16 cellular contexts compared by ENCODE assay signal in the genomic region with DNA sequence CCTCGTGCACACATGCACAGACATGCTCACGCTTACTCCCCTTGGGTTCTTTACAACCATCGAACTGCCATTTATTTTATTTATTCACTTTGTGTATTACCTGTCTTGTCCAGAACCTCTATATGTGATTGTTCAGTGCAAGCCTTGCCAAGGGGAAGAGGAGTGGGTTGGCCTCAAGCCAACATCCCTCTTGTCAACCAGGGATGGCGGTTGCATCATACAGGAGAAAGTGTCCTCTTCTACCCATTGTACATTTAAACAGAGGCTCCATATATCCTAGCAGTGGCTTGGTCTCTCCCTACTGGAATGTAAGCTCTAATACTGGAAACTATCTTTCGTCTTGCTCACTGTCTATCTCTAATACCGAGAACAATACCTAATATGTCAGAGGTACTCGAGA.
A peak's percentile ranks its signal among the peaks of the same experiment; 100 is the strongest.
DNase-seq lines count a peak whose midpoint lies in the region; ATAC-seq and TF ChIP-seq lines count a peak whose summit lies in the region.
"Had no signal": no experiment of that assay in that cellular context is flagged by ENCODE, and none has a peak within 500 bp of the region (broad histone marks: within the 10 kb centered on the region; RNA-seq: fewer than 3 reads in every experiment).

No MANE protein-coding gene starts in this region.

- H3K4me3 Mint-ChIP-seq in glutamatergic neuron (ENCODE audit: unreplicated experiment): no peak overlapping the region
- H3K4me3 Mint-ChIP-seq in activated naive CD8-positive, alpha-beta T cell treated with anti-CD3 and anti-CD28 coated beads for 36 hours: no peak overlapping the region

- H3K36me3 Mint-ChIP-seq in glutamatergic neuron (ENCODE audit: unreplicated experiment): no peaks in the 10 kb centered on the region
- no peaks in the 10 kb centered on the region for H3K36me3 Mint-ChIP-seq in activated naive CD8-positive, alpha-beta T cell treated with anti-CD3 and anti-CD28 coated beads for 36 hours

- DNase-seq in COLO668 (lab: John Stamatoyannopoulos, UW; ENCODE audit: unreplicated experiment) (peak; percentile 87), DMS79 (lab: John Stamatoyannopoulos, UW) (peak; percentile 32), NCI-H2029 (lab: John Stamatoyannopoulos, UW) (peak; percentile 96), NCI-H774 (lab: John Stamatoyannopoulos, UW) (peak; percentile 75), glutamatergic neuron (no peak)
- no peak for DNase-seq in activated naive CD8-positive, alpha-beta T cell treated with anti-CD3 and anti-CD28 coated beads for 36 hours
- DNase-seq: activated CD4-positive, alpha-beta T cell treated with anti-CD3 and anti-CD28 coated beads, Interleukin-2, amount 50 U/mL, for 1 hour; CD4-positive, CD25-positive, alpha-beta regulatory T cell; cerebellar nuclear complex; heart left ventricle; psoas muscle; substantia nigra; uterus; WERI-Rb-1 had no signal

- TF ChIP-seq CTCF in glutamatergic neuron (IDR thresholded peaks at IDR 0.05; ENCODE audit: partially characterized antibody, unreplicated experiment): no peak

- ATAC-seq in HG03354 (IDR thresholded peaks at IDR 0.05; ENCODE audit: poor library complexity, severe bottlenecking, unreplicated experiment): no peak
- ATAC-seq: heart left ventricle, psoas muscle had no signal

- no peaks in the 10 kb centered on the region for H3K27me3 Mint-ChIP-seq in glutamatergic neuron (ENCODE audit: unreplicated experiment)
- no peaks in the 10 kb centered on the region for H3K27me3 Mint-ChIP-seq in activated naive CD8-positive, alpha-beta T cell treated with anti-CD3 and anti-CD28 coated beads for 36 hours
- H3K27me3 Mint-ChIP-seq: CD4-positive, CD25-positive, alpha-beta regulatory T cell had no signal

- no peak overlapping the region for H3K27ac Mint-ChIP-seq in glutamatergic neuron (ENCODE audit: unreplicated experiment)
- H3K27ac Mint-ChIP-seq in activated naive CD8-positive, alpha-beta T cell treated with anti-CD3 and anti-CD28 coated beads for 36 hours: no peak overlapping the region
- H3K27ac Mint-ChIP-seq: activated T-helper 2 cell treated with anti-CD3 and anti-CD28 coated beads, Interferon-gamma antibody, Interleukin-2, Interleukin-4, amounts not matched to agents 10 μg/mL and 5 μg/mL and 100 μg/mL, durations not matched to agents 14 hours and 24 hours and 36 hours; CD4-positive, CD25-positive, alpha-beta regulatory T cell had no signal

- H3K9me3 Mint-ChIP-seq in glutamatergic neuron (ENCODE audit: unreplicated experiment): no peaks in the 10 kb centered on the region
- no peaks in the 10 kb centered on the region for H3K9me3 Mint-ChIP-seq in activated naive CD8-positive, alpha-beta T cell treated with anti-CD3 and anti-CD28 coated beads for 36 hours
- H3K9me3 Mint-ChIP-seq: activated T-helper 2 cell treated with anti-CD3 and anti-CD28 coated beads, Interferon-gamma antibody, Interleukin-2, Interleukin-4, amounts not matched to agents 10 μg/mL and 5 μg/mL and 100 μg/mL, durations not matched to agents 14 hours and 24 hours and 36 hours had no signal

- peaks cover 6% of the 10 kb centered on the region for H3K4me1 Mint-ChIP-seq in glutamatergic neuron (ENCODE audit: low read depth, unreplicated experiment)
- H3K4me1 Mint-ChIP-seq in activated naive CD8-positive, alpha-beta T cell treated with anti-CD3 and anti-CD28 coated beads for 36 hours: no peaks in the 10 kb centered on the region

Comparison
In these comparisons a context has a peak if more than half of its experiments do, and no peak if none do; other contexts are left out.
1. DNase-seq: peak in COLO668 (single experiment), DMS79 (single experiment), NCI-H2029 (single experiment) and NCI-H774 (single experiment); none in glutamatergic neuron (single experiment) and activated naive CD8-positive, alpha-beta T cell treated with anti-CD3 and anti-CD28 coated beads for 36 hours (single experiment).